ENCODE assay signal across 2 cellular contexts in genomic region chrX:39760930-39761329, GRCh38.
TF ChIP-seq lines count a peak whose summit lies in the region.

No MANE protein-coding gene starts in this region.

TF ChIP-seq in K562, 482 proteins besides CTCF, POLR2A, EP300 and RAD21 (continued from another document):
- TF ChIP-seq, protein P1, sequence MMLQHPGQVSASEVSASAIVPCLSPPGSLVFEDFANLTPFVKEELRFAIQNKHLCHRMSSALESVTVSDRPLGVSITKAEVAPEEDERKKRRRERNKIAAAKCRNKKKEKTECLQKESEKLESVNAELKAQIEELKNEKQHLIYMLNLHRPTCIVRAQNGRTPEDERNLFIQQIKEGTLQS (IDR thresholded peaks at IDR 0.05): no peak
- TF ChIP-seq, protein P1 (CRISPR knock-in tag; conservative IDR thresholded peaks at IDR 0.05): no peak
- TF ChIP-seq, protein P2, sequence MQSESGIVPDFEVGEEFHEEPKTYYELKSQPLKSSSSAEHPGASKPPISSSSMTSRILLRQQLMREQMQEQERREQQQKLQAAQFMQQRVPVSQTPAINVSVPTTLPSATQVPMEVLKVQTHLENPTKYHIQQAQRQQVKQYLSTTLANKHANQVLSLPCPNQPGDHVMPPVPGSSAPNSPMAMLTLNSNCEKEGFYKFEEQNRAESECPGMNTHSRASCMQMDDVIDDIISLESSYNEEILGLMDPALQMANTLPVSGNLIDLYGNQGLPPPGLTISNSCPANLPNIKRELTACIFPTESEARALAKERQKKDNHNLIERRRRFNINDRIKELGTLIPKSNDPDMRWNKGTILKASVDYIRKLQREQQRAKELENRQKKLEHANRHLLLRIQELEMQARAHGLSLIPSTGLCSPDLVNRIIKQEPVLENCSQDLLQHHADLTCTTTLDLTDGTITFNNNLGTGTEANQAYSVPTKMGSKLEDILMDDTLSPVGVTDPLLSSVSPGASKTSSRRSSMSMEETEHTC (IDR thresholded peaks at IDR 0.05): no peak
- TF ChIP-seq, protein P3, sequence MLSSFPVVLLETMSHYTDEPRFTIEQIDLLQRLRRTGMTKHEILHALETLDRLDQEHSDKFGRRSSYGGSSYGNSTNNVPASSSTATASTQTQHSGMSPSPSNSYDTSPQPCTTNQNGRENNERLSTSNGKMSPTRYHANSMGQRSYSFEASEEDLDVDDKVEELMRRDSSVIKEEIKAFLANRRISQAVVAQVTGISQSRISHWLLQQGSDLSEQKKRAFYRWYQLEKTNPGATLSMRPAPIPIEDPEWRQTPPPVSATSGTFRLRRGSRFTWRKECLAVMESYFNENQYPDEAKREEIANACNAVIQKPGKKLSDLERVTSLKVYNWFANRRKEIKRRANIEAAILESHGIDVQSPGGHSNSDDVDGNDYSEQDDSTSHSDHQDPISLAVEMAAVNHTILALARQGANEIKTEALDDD (IDR thresholded peaks at IDR 0.05): peak; percentile 36; the same call in 1 of the 2 replicates
- TF ChIP-seq CREBBP (IDR thresholded peaks at IDR 0.05; ENCODE audit: low read depth, low read length): no peak

TF ChIP-seq in HEK293T, 16 proteins besides CTCF, POLR2A, EP300 and RAD21 (continued from another document):
- TF ChIP-seq PKNOX1 (IDR thresholded peaks at IDR 0.05): no peak
